ENCODE assay signal across 1 cellular context in the genomic region with DNA sequence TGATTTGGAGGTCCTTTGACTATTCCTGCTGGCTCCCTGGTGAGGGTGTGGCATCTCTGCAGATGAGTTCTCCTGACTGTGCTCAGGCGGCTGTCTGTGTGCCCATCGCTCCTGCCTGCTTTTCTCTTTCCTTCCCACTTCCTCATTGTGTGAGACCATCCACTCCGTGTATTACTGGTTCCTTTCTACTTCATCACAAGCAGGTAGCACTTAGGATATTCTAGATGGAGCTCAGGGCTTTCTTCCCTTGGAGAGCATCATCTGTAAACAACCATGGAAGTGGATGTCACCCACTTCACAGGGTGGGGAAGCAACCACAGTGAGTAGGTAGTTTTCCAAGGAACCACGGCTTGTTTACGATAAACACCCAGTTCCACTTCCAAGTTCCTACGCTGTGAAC.
TF ChIP-seq lines count a peak whose summit lies in the region.

No MANE protein-coding gene starts in this region.

TF ChIP-seq in SK-N-SH, 30 proteins besides CTCF, POLR2A, EP300 and RAD21:
- no peak for TF ChIP-seq GATA2 (CRISPR knock-in tag; IDR thresholded peaks at IDR 0.05)
- TF ChIP-seq SIN3A (IDR thresholded peaks at IDR 0.05; ENCODE audit: borderline replicate concordance, low read depth, low read length): no peak
- TF ChIP-seq IRF3 (IDR thresholded peaks at IDR 0.05; ENCODE audit: low read depth, low read length): no peak
- no peak for TF ChIP-seq CHD2 (IDR thresholded peaks at IDR 0.05; ENCODE audit: low read length, partially characterized antibody)
- TF ChIP-seq MXI1 (IDR thresholded peaks at IDR 0.05; ENCODE audit: low read depth, low read length): no peak
- TF ChIP-seq, protein P1, sequence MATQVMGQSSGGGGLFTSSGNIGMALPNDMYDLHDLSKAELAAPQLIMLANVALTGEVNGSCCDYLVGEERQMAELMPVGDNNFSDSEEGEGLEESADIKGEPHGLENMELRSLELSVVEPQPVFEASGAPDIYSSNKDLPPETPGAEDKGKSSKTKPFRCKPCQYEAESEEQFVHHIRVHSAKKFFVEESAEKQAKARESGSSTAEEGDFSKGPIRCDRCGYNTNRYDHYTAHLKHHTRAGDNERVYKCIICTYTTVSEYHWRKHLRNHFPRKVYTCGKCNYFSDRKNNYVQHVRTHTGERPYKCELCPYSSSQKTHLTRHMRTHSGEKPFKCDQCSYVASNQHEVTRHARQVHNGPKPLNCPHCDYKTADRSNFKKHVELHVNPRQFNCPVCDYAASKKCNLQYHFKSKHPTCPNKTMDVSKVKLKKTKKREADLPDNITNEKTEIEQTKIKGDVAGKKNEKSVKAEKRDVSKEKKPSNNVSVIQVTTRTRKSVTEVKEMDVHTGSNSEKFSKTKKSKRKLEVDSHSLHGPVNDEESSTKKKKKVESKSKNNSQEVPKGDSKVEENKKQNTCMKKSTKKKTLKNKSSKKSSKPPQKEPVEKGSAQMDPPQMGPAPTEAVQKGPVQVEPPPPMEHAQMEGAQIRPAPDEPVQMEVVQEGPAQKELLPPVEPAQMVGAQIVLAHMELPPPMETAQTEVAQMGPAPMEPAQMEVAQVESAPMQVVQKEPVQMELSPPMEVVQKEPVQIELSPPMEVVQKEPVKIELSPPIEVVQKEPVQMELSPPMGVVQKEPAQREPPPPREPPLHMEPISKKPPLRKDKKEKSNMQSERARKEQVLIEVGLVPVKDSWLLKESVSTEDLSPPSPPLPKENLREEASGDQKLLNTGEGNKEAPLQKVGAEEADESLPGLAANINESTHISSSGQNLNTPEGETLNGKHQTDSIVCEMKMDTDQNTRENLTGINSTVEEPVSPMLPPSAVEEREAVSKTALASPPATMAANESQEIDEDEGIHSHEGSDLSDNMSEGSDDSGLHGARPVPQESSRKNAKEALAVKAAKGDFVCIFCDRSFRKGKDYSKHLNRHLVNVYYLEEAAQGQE (IDR thresholded peaks at IDR 0.05; ENCODE audit: low read depth, low read length): no peak
- no peak for TF ChIP-seq RCOR1 (IDR thresholded peaks at IDR 0.05; ENCODE audit: low read length)
- no peak for TF ChIP-seq FOSL2 (IDR thresholded peaks at IDR 0.05; ENCODE audit: borderline replicate concordance, low read depth)
- TF ChIP-seq MEF2A (IDR thresholded peaks at IDR 0.05; ENCODE audit: borderline replicate concordance, low read depth): no peak
- no peak for TF ChIP-seq GABPA (IDR thresholded peaks at IDR 0.05; ENCODE audit: low read depth)
- no peak for TF ChIP-seq FOXJ3 (CRISPR knock-in tag; IDR thresholded peaks at IDR 0.05)
- TF ChIP-seq RFX5 (IDR thresholded peaks at IDR 0.05; ENCODE audit: low read length): no peak
- TF ChIP-seq FOXM1 (IDR thresholded peaks at IDR 0.05; ENCODE audit: low read depth): no peak
- no peak for TF ChIP-seq YY1 (IDR thresholded peaks at IDR 0.05; ENCODE audit: low read depth)
- TF ChIP-seq ZBTB33 (IDR thresholded peaks at IDR 0.05; ENCODE audit: borderline replicate concordance, low read depth): no peak
- no peak for TF ChIP-seq EZH2phosphoT487 (IDR thresholded peaks at IDR 0.05; ENCODE audit: borderline replicate concordance, low read depth)
- TF ChIP-seq NRF1 (IDR thresholded peaks at IDR 0.05; ENCODE audit: low read depth, low read length): no peak
